In the genomic region with DNA sequence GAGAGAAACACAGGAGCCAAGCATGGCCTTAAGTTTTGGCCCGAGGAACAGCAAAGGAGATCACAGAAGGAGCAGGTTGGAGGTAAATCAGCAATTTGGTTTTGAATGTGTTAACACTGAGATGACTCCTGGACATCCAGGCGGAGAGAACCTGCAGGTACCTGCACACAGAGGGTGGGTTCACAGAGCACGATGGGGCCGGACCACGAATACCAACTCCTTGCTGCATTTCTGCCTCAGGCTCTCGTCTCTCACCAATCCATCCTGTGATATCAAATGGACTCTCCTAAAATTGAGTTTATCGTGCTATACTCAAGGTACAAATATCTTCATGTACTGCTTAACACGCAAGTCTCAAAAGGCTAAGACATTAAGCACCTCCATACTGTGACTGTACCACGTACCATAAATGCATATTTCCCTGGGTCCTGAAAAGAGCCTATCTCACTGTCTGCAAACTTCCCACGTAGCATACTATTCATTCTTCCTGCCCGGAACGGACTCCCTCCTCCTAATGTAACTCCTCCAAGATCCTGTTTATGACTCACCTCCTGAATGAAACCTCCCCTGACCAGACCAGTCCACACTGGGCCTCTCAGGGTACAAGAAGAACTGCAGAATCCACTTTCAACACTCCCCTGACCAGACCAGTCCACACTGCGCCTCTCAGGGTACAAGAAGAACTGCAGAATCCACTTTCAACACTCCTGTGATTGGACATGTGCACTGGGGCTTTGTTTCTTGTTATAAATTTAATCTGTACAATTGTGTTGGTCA, we compare ENCODE assay signal across 11 cellular contexts.
DNase-seq lines count a peak whose midpoint lies in the region; ATAC-seq and TF ChIP-seq lines count a peak whose summit lies in the region.
"Had no signal": no experiment of that assay in that cellular context is flagged by ENCODE, and none has a peak within 500 bp of the region (broad histone marks: within the 10 kb centered on the region; RNA-seq: fewer than 3 reads in every experiment).

No MANE protein-coding gene starts in this region.

- CTCF ChIA-PET in BJ (lab: Yijun Ruan, JAX), result interaction anchor here (0.6 kb wide), 1 partner anchor 1715 kb away, joined by 3 read pairs; no protein-coding TSS in a partner anchor

- H2BK5ac ChIP-seq in mesendoderm (ENCODE audit: low read length), result no peak overlapping the region

- H3K36me3 ChIP-seq in BJ (ENCODE audit: control insufficient read depth, insufficient read depth, low read length) (no peaks in the 10 kb centered on the region), mesendoderm (ENCODE audit: control insufficient read depth, insufficient read depth, low read length) (no peaks in the 10 kb centered on the region)

- H3K4me1 ChIP-seq in mesendoderm (ENCODE audit: control insufficient read depth, low read depth, low read length), result peaks cover 3% of the 10 kb centered on the region

- no peak overlapping the region for H3K9ac ChIP-seq in mesendoderm (ENCODE audit: low read length)

- no peak overlapping the region for H2BK120ac ChIP-seq in mesendoderm (ENCODE audit: low read depth, low read length)

- H2BK15ac ChIP-seq in mesendoderm (replicated peaks; ENCODE audit: low read depth), result no peak overlapping the region

- no peaks in the 10 kb centered on the region for H3K79me1 ChIP-seq in mesendoderm (ENCODE audit: low read length)

- H3K18ac ChIP-seq in mesendoderm (ENCODE audit: low read length), result peak overlapping the region; percentile 46

- H3K4me2 ChIP-seq in mesendoderm (ENCODE audit: low read length), result no peak overlapping the region

- ATAC-seq in HG03280 (IDR thresholded peaks at IDR 0.05; ENCODE audit: unreplicated experiment) (no peak), GM18517 (IDR thresholded peaks at IDR 0.05; ENCODE audit: unreplicated experiment) (no peak)

- DNase-seq in BJ (ENCODE audit: low read depth) (peak; percentile 55), MV-4-11 (lab: John Stamatoyannopoulos, UW) (peak; percentile 5), choroid plexus epithelial cell (ENCODE audit: low read depth) (peak; percentile 95), mesendoderm (peak; percentile 18), CD1c-positive myeloid dendritic cell (ENCODE audit: extremely low spot score) (no peak), NCI-H345 (lab: John Stamatoyannopoulos, UW) (no peak)
- DNase-seq: activated CD4-positive, alpha-beta T cell treated with anti-CD3 and anti-CD28 coated beads for 48 hours; NCI-H748 treated with DMSO at 0.1 percent for 48 hours; stimulated activated CD4-positive, alpha-beta T cell treated with anti-CD3 and anti-CD28 coated beads, Interleukin-4, amount 100 ng/mL, for 1 hour had no signal

- H3K27ac ChIP-seq in mesendoderm (ENCODE audit: low read depth, low read length), result no peak overlapping the region

- no peak overlapping the region for H3K4me3 ChIP-seq in BJ (ENCODE audit: low read depth, low read length)
- H3K4me3 ChIP-seq in choroid plexus epithelial cell (ENCODE audit: low read depth, low read length), result no peak overlapping the region
- H3K4me3 ChIP-seq in mesendoderm (ENCODE audit: low read length), result no peak overlapping the region

- H3K79me2 ChIP-seq in mesendoderm (ENCODE audit: control insufficient read depth, insufficient read depth, low read length), result no peaks in the 10 kb centered on the region

- no CpG with 5 or more reads among the region's 13 CpGs for WGBS in mesendoderm (ENCODE audit: extremely low coverage, insufficient coverage, low lambda C conversion rate)

- no peak overlapping the region for H3K23ac ChIP-seq in mesendoderm (ENCODE audit: low read length)

- no peak overlapping the region for H3K4ac ChIP-seq in mesendoderm (ENCODE audit: low read depth, low read length)

- H2AK5ac ChIP-seq in mesendoderm (ENCODE audit: low read length), result no peak overlapping the region

- no peak overlapping the region for H3K56ac ChIP-seq in mesendoderm (ENCODE audit: low read length)

- no peaks in the 10 kb centered on the region for H3K27me3 ChIP-seq in BJ (ENCODE audit: control insufficient read depth, insufficient read depth, low read length)
- H3K27me3 ChIP-seq in mesendoderm (ENCODE audit: insufficient read depth, low read length, poor library complexity), result no peaks in the 10 kb centered on the region

- no peak overlapping the region for H4K5ac ChIP-seq in mesendoderm (ENCODE audit: low read length)

- no peak overlapping the region for H4K8ac ChIP-seq in mesendoderm (ENCODE audit: low read depth, low read length)

- TF ChIP-seq CTCF in BJ (IDR thresholded peaks at IDR 0.05; ENCODE audit: insufficient read depth, low read depth, low read length), result no peak
- TF ChIP-seq CTCF in choroid plexus epithelial cell (conservative IDR thresholded peaks at IDR 0.05; ENCODE audit: low read depth, low read length), result peak; percentile 37

- POLR2A ChIA-PET in BJ (lab: Charles Lee), result no interaction called here

Comparison
In these comparisons a context has a peak if more than half of its experiments do, and no peak if none do; other contexts are left out.
1. DNase-seq: peak in BJ (single experiment), MV-4-11 (single experiment), choroid plexus epithelial cell (single experiment) and mesendoderm (single experiment); none in CD1c-positive myeloid dendritic cell (single experiment) and NCI-H345 (single experiment).